In genomic region chr12:93318720-93319522, GRCh38 we compare ENCODE assay signal across 16 cellular contexts. TPM values are rescaled to one million over a fixed set of nuclear protein-coding genes. Genes with fewer than 3 reads are reported as not detected.
DNase-seq lines count a peak whose midpoint lies in the region; ATAC-seq, FAIRE-seq and TF ChIP-seq lines count a peak whose summit lies in the region.
"Had no signal": no experiment of that assay in that cellular context is flagged by ENCODE, and none has a peak within 500 bp of the region (broad histone marks: within the 10 kb centered on the region; RNA-seq: fewer than 3 reads in every experiment).

No MANE protein-coding gene starts in this region.

- H3K27ac Mint-ChIP-seq in WTC11 (no peak overlapping the region), glutamatergic neuron (ENCODE audit: unreplicated experiment) (no peak overlapping the region)
- H3K27ac Mint-ChIP-seq: activated naive CD8-positive, alpha-beta T cell treated with anti-CD3 and anti-CD28 coated beads, Interleukin-2, amount 10 ng/mL, durations not matched to agents 7 days and 5 days had no signal

- H3K36me3 ChIP-seq in pancreas = no peaks in the 10 kb centered on the region
- H3K36me3 ChIP-seq: spleen, thoracic aorta had no signal

- ATAC-seq in WTC11 (no peak), pancreas (peak in 3 of 4 donors; percentile 42 to 71 (median 54)), HG03045 (IDR thresholded peaks at IDR 0.05; ENCODE audit: unreplicated experiment) (no peak)

- H3K9me3 Mint-ChIP-seq in WTC11 (no peaks in the 10 kb centered on the region), glutamatergic neuron (ENCODE audit: unreplicated experiment) (no peaks in the 10 kb centered on the region)
- H3K9me3 Mint-ChIP-seq: activated naive CD8-positive, alpha-beta T cell treated with anti-CD3 and anti-CD28 coated beads, Interleukin-2, amount 10 ng/mL, durations not matched to agents 7 days and 5 days had no signal

- intact Hi-C loops in pancreas (cut with DNase I) = no loop called here

- H3K36me3 Mint-ChIP-seq in WTC11 (no peaks in the 10 kb centered on the region), glutamatergic neuron (ENCODE audit: unreplicated experiment) (no peaks in the 10 kb centered on the region)
- H3K36me3 Mint-ChIP-seq: activated naive CD8-positive, alpha-beta T cell treated with anti-CD3 and anti-CD28 coated beads, Interleukin-2, amount 10 ng/mL, durations not matched to agents 7 days and 5 days had no signal

- H3K4me1 ChIP-seq in pancreas = no peaks in the 10 kb centered on the region
- H3K4me1 ChIP-seq: spleen had no signal

- CTCF ChIA-PET in WTC11 (lab: Charles Lee) = no interaction called here

- POLR2A ChIA-PET in WTC11 (lab: Charles Lee) = no interaction called here

- H3K27me3 Mint-ChIP-seq in WTC11 (ENCODE audit: low read depth) (no peaks in the 10 kb centered on the region), glutamatergic neuron (ENCODE audit: unreplicated experiment) (no peaks in the 10 kb centered on the region)
- H3K27me3 Mint-ChIP-seq: activated naive CD8-positive, alpha-beta T cell treated with anti-CD3 and anti-CD28 coated beads, Interleukin-2, amount 10 ng/mL, durations not matched to agents 7 days and 5 days had no signal

- no peaks in the 10 kb centered on the region for H3K9me3 ChIP-seq in pancreas
- H3K9me3 ChIP-seq: spleen, thoracic aorta had no signal

- TF ChIP-seq CTCF in WTC11 (IDR thresholded peaks at IDR 0.05) = no peak
- no peak for TF ChIP-seq CTCF in pancreas (IDR thresholded peaks at IDR 0.05)
- TF ChIP-seq CTCF in glutamatergic neuron (IDR thresholded peaks at IDR 0.05; ENCODE audit: partially characterized antibody, unreplicated experiment) = no peak

- H3K27me3 ChIP-seq in pancreas = no peaks in the 10 kb centered on the region
- H3K27me3 ChIP-seq: spleen had no signal

- H3K4me1 Mint-ChIP-seq in WTC11 (0 out of 2 replicates have a peak, but pooled peaks cover 4% of the 10 kb centered on the region), glutamatergic neuron (ENCODE audit: low read depth, unreplicated experiment) (no peaks in the 10 kb centered on the region)

- WGBS in pancreas, 2 donors = 36 to 38% methylated on average over 6 of the region's 6 CpGs

- H3K4me3 Mint-ChIP-seq in WTC11 = no peak overlapping the region
- no peak overlapping the region for H3K4me3 Mint-ChIP-seq in glutamatergic neuron (ENCODE audit: unreplicated experiment)
- H3K4me3 Mint-ChIP-seq: activated naive CD8-positive, alpha-beta T cell treated with anti-CD3 and anti-CD28 coated beads, Interleukin-2, amount 10 ng/mL, durations not matched to agents 7 days and 5 days had no signal

- DNase-seq in NCI-H1436 (lab: John Stamatoyannopoulos, UW) (peak; percentile 30), NCI-H1436 treated with DMSO at 0.1 percent for 48 hours (lab: John Stamatoyannopoulos, UW) (no peak), NCI-H2081 treated with DMSO at 0.1 percent for 48 hours (lab: John Stamatoyannopoulos, UW) (peak; percentile 48), WTC11 (ENCODE audit: low spot score) (no peak), pancreas (peak in 1 of 6 donors; percentile 11), AG08396 (ENCODE audit: low spot score) (no peak), glutamatergic neuron (no peak)
- DNase-seq: activated naive CD8-positive, alpha-beta T cell treated with anti-CD3 and anti-CD28 coated beads, Interleukin-2, amount 10 ng/mL, durations not matched to agents 7 days and 5 days; NCI-H524 treated with DMSO at 0.1 percent for 48 hours; nucleus accumbens; SHP77 treated with DMSO at 0.1 percent for 48 hours; spleen had no signal

- no peak overlapping the region for H3K4me3 ChIP-seq in pancreas
- H3K4me3 ChIP-seq: coronary artery, spleen, thoracic aorta had no signal

- no peak overlapping the region for H3K27ac ChIP-seq in pancreas
- H3K27ac ChIP-seq: coronary artery, spleen, thoracic aorta had no signal

- no peak for FAIRE-seq in pancreas (lab: Jason Lieb, UNC)
- FAIRE-seq: TTC549 had no signal

TF ChIP-seq in WTC11, 78 proteins besides CTCF, POLR2A, EP300 and RAD21:
- TF ChIP-seq ATF1 (CRISPR knock-in tag; IDR thresholded peaks at IDR 0.05) = no peak
- TF ChIP-seq GABPB1 (CRISPR knock-in tag; IDR thresholded peaks at IDR 0.05) = peak; percentile 42; the same call in 1 of the 2 replicates

RNA-seq across cellular contexts. Expression of gene NUDT4, which starts 58.8 kb away (rescaled TPM):
- total RNA-seq in WTC11 (2021) (51.3 to 56.9 TPM (median 56.5 TPM) in 3 replicates), pancreas (10 to 100 TPM; 32.3 to 57.3 (median 45.5) TPM), glutamatergic neuron (ENCODE audit: unreplicated experiment) (29.5 TPM)
- 10 to 100 TPM; 16.0 to 77.5 TPM for polyA plus RNA-seq in pancreas

Comparison
In these comparisons a context has a peak if more than half of its experiments do, and no peak if none do; other contexts are left out.
1. DNase-seq: peak in NCI-H1436 (single experiment) and NCI-H2081 treated with DMSO at 0.1 percent for 48 hours (single experiment); none in NCI-H1436 treated with DMSO at 0.1 percent for 48 hours (single experiment), WTC11 (single experiment), AG08396 (single experiment) and glutamatergic neuron (single experiment).
2. ATAC-seq: peak in pancreas (3 of 4); none in WTC11 (single experiment) and HG03045 (single experiment).